ENCODE assay signal across 15 cellular contexts in genomic region chr18:12749136-12749535, GRCh38.
"Had no signal": no experiment of that assay in that cellular context is flagged by ENCODE, and none has a peak within 500 bp of the region (broad histone marks: within the 10 kb centered on the region; RNA-seq: fewer than 3 reads in every experiment).

No MANE protein-coding gene starts in this region.

- H3K9me3 Mint-ChIP-seq: activated CD8-positive, alpha-beta T cell treated with anti-CD3 and anti-CD28 coated beads for 36 hours; activated naive CD4-positive, alpha-beta T cell treated with anti-CD3 and anti-CD28 coated beads for 36 hours; neural progenitor cell; stimulated activated effector memory CD8-positive, alpha-beta T cell treated with anti-CD3 and anti-CD28 coated beads, Interleukin-12 subunit alpha, Interleukin-12 subunit beta, amount 100 ng/mL, for 72 hours had no signal

- H2AFZ ChIP-seq: neural progenitor cell had no signal

- H3K4me1 Mint-ChIP-seq: neural progenitor cell had no signal

- H3K36me3 ChIP-seq: adrenal gland, gastrocnemius medialis, left ventricle myocardium inferior, neural progenitor cell, tibial artery had no signal

- DNase-seq: activated CD8-positive, alpha-beta memory T cell treated with anti-CD3 and anti-CD28 coated beads, Interleukin-2, amount 50 U/mL, for 4 hours; activated CD8-positive, alpha-beta T cell treated with anti-CD3 and anti-CD28 coated beads for 36 hours; activated naive CD4-positive, alpha-beta T cell treated with anti-CD3 and anti-CD28 coated beads for 36 hours; central memory CD4-positive, alpha-beta T cell; cortex of kidney; effector CD8-positive, alpha-beta T cell; gastrocnemius medialis; left ventricle myocardium inferior; mesendoderm; small intestine had no signal

- H3K9ac ChIP-seq: neural progenitor cell had no signal

- H3K9me3 ChIP-seq: adrenal gland, gastrocnemius medialis, left ventricle myocardium inferior, tibial artery had no signal

- H3K4me3 Mint-ChIP-seq: activated CD8-positive, alpha-beta T cell treated with anti-CD3 and anti-CD28 coated beads for 36 hours; neural progenitor cell; stimulated activated effector memory CD8-positive, alpha-beta T cell treated with anti-CD3 and anti-CD28 coated beads, Interleukin-12 subunit alpha, Interleukin-12 subunit beta, amount 100 ng/mL, for 72 hours had no signal

- H3K27ac Mint-ChIP-seq: neural progenitor cell; stimulated activated effector memory CD8-positive, alpha-beta T cell treated with anti-CD3 and anti-CD28 coated beads, Interleukin-12 subunit alpha, Interleukin-12 subunit beta, amount 100 ng/mL, for 72 hours had no signal

- H3K4me1 ChIP-seq: gastrocnemius medialis, left ventricle myocardium inferior, neural progenitor cell, tibial artery had no signal

- H3K27ac ChIP-seq: gastrocnemius medialis, left ventricle myocardium inferior, neural progenitor cell, tibial artery, VCaP had no signal

- H3K4me3 ChIP-seq: adrenal gland, gastrocnemius medialis, left ventricle myocardium inferior, neural progenitor cell, tibial artery had no signal

- H3K27me3 Mint-ChIP-seq: activated CD8-positive, alpha-beta T cell treated with anti-CD3 and anti-CD28 coated beads for 36 hours had no signal

- H3K27me3 ChIP-seq: adrenal gland, gastrocnemius medialis, neural progenitor cell, tibial artery had no signal

- H3K4me2 ChIP-seq: neural progenitor cell had no signal

- H3K36me3 Mint-ChIP-seq: neural progenitor cell had no signal
